ENCODE assay signal across 16 cellular contexts in the genomic region with DNA sequence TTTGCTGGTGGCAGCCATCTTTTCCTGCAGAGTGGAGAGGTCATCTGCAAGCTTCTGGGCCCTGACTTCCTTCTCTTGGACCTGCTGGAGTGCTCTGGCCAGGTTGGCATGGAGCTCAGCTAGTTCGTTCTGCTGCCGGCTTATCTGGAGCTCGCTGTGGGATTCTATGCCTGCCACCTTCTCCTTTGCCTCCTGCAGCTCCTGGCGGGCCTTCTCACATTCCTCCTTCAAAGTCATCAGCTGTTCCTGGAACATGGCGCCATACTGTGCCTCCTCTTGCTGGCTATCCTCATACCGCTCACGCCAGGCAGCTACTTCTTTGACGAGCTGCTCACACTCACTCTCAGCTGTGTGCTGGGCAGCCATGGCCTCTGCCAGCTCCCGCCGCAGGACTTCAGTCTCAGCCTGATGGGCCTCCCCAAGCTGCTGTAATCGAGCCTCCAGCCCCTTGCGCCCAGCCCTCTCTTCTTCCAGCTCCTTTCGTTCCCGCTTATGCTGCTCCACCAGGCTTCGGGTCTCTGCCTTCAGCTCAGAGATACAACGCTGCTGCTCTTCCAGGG. TPM values are rescaled to one million over a fixed set of nuclear protein-coding genes. Genes with fewer than 3 reads are reported as not detected.
DNase-seq lines count a peak whose midpoint lies in the region; ATAC-seq and TF ChIP-seq lines count a peak whose summit lies in the region.
"Had no signal": no experiment of that assay in that cellular context is flagged by ENCODE, and none has a peak within 500 bp of the region (broad histone marks: within the 10 kb centered on the region; RNA-seq: fewer than 3 reads in every experiment).

No MANE protein-coding gene starts in this region.

- H2AFZ ChIP-seq in HCT116 (ENCODE audit: low read depth, low read length, poor library complexity, severe bottlenecking) (no peak overlapping the region), neuronal stem cell (ENCODE audit: low read length) (no peak overlapping the region)
- H2AFZ ChIP-seq: neural progenitor cell had no signal

- RAD21 ChIA-PET in HCT116 (lab: Charles Lee; ENCODE audit: low non-redundant PET in 1 of 2, low total read pairs in 2 of 2, uncharacterized antibody in 2 of 2, unreplicated experiment in 2 of 2): no interaction called here

- H3K9me3 ChIP-seq in CD4-positive, alpha-beta T cell (ENCODE audit: control insufficient read depth, low read length): no peaks in the 10 kb centered on the region
- H3K9me3 ChIP-seq in HCT116 (ENCODE audit: control insufficient read depth in 1 of 2, insufficient read depth in 1 of 2, low read depth in 1 of 2, low read length in 2 of 2) (no peaks in the 10 kb centered on the region), neuronal stem cell (replicated peaks in 1 of 2; ENCODE audit: control insufficient read depth in 2 of 2, insufficient read depth in 1 of 2, low read depth in 1 of 2, low read length in 2 of 2) (no peaks in the 10 kb centered on the region)
- H3K9me3 ChIP-seq: ascending aorta, stomach had no signal

- no peaks in the 10 kb centered on the region for H4K20me1 ChIP-seq in HCT116 (ENCODE audit: insufficient read depth)

- H3K9me3 Mint-ChIP-seq in CD4-positive, alpha-beta T cell: no peaks in the 10 kb centered on the region
- H3K9me3 Mint-ChIP-seq in chondrocyte (ENCODE audit: low read depth): no peaks in the 10 kb centered on the region
- H3K9me3 Mint-ChIP-seq: activated B cell treated with CpG ODN at 0.5 μM for 24 hours; activated T-cell treated with anti-CD3 and anti-CD28 coated beads, Interleukin-2, amount 50 U/mL, for 4 hours; neural progenitor cell had no signal

- peaks cover 98% of the 10 kb centered on the region for H3K36me3 Mint-ChIP-seq in CD4-positive, alpha-beta T cell (ENCODE audit: low read depth)
- peaks cover 57% of the 10 kb centered on the region for H3K36me3 Mint-ChIP-seq in chondrocyte (ENCODE audit: low read depth)

- H3K9me2 ChIP-seq in HCT116 (ENCODE audit: insufficient read depth): no peaks in the 10 kb centered on the region

- H3K9ac ChIP-seq in HCT116 (ENCODE audit: low read length): no peak overlapping the region
- H3K9ac ChIP-seq in neuronal stem cell (ENCODE audit: low read depth, low read length, poor library complexity): no peak overlapping the region
- H3K9ac ChIP-seq: neural progenitor cell had no signal

- POLR2A ChIA-PET in CD4-positive, alpha-beta T cell (lab: Charles Lee): interaction anchor here (1.8 kb wide), 1 partner anchor 25 kb away, joined by 9 read pairs; no protein-coding TSS in a partner anchor
- POLR2A ChIA-PET in HCT116 (lab: Charles Lee): no interaction called here

- H4K8ac ChIP-seq in neuronal stem cell (ENCODE audit: low read depth, low read length): no peak overlapping the region

- no peak overlapping the region for H2BK15ac ChIP-seq in neuronal stem cell (ENCODE audit: low read length)

- TF ChIP-seq CTCF in CD4-positive, alpha-beta T cell (IDR thresholded peaks at IDR 0.05): no peak
- TF ChIP-seq CTCF in HCT116 (IDR thresholded peaks at IDR 0.05 in 2 of 3, conservative IDR thresholded peaks at IDR 0.05 in 1 of 3; ENCODE audit: borderline replicate concordance in 1 of 3, insufficient read depth in 1 of 3, low read depth in 2 of 3, low read length in 2 of 3) (no peak), chondrocyte (IDR thresholded peaks at IDR 0.05) (no peak)

- CTCF ChIA-PET in CD4-positive, alpha-beta T cell (lab: Charles Lee): no interaction called here
- CTCF ChIA-PET in HCT116 (lab: Charles Lee): interaction anchor here (1.3 kb wide), 1 partner anchor 10 kb away, joined by 7 read pairs; no protein-coding TSS in a partner anchor

- H3K27me3 ChIP-seq in CD4-positive, alpha-beta T cell (ENCODE audit: control insufficient read depth, insufficient read depth, low read length): no peaks in the 10 kb centered on the region
- H3K27me3 ChIP-seq in HCT116 (ENCODE audit: insufficient read depth, low read length) (no peaks in the 10 kb centered on the region), neuronal stem cell (ENCODE audit: control insufficient read depth in 3 of 3, insufficient read depth in 3 of 3, low read depth in 1 of 3, low read length in 3 of 3) (no peaks in the 10 kb centered on the region)
- H3K27me3 ChIP-seq: ascending aorta, foreskin keratinocyte, neural progenitor cell, stomach had no signal

- TF ChIP-seq RAD21 in HCT116 (IDR thresholded peaks at IDR 0.05; ENCODE audit: low read depth): no peak

- H3K4me2 ChIP-seq in HCT116 (ENCODE audit: low read length) (no peak overlapping the region), neuronal stem cell (ENCODE audit: insufficient read depth, low read length, poor library complexity, severe bottlenecking) (no peak overlapping the region)
- H3K4me2 ChIP-seq: neural progenitor cell had no signal

- H3K18ac ChIP-seq in neuronal stem cell (ENCODE audit: low read length): no peak overlapping the region

- H4K91ac ChIP-seq in neuronal stem cell (ENCODE audit: low read depth, low read length, poor library complexity): no peak overlapping the region

- peaks cover 59 to 72% of the 10 kb centered on the region in 2 experiments for H3K36me3 ChIP-seq in HCT116 (ENCODE audit: control insufficient read depth in 1 of 2, insufficient read depth in 2 of 2, low read length in 2 of 2)
- peaks cover 95 to 100% of the 10 kb centered on the region in 2 donors for H3K36me3 ChIP-seq in neuronal stem cell (replicated peaks in 1 of 2; ENCODE audit: control insufficient read depth in 2 of 2, insufficient read depth in 2 of 2, low read length in 2 of 2)
- H3K36me3 ChIP-seq: neural progenitor cell had no signal

- no peaks in the 10 kb centered on the region for H3K27me3 Mint-ChIP-seq in CD4-positive, alpha-beta T cell
- no peaks in the 10 kb centered on the region for H3K27me3 Mint-ChIP-seq in chondrocyte (ENCODE audit: low read depth)
- H3K27me3 Mint-ChIP-seq: activated B cell treated with CpG ODN at 0.5 μM for 24 hours had no signal

- intact Hi-C loops in CD4-positive, alpha-beta T cell (cut with DNase I, micrococcal nuclease): no loop called here
- intact Hi-C loops in HCT116 (cut with micrococcal nuclease): no loop called here

- H3K27ac Mint-ChIP-seq in CD4-positive, alpha-beta T cell: peak overlapping the region; percentile 17
- peak overlapping the region; percentile 66 for H3K27ac Mint-ChIP-seq in chondrocyte (ENCODE audit: unreplicated experiment)
- H3K27ac Mint-ChIP-seq: neural progenitor cell had no signal

- H3K23ac ChIP-seq in neuronal stem cell (ENCODE audit: low read depth, low read length, poor library complexity): peak overlapping the region; percentile 51

- H2BK5ac ChIP-seq in neuronal stem cell (ENCODE audit: low read length): no peak overlapping the region

- no peak overlapping the region for H2BK120ac ChIP-seq in neuronal stem cell (ENCODE audit: low read depth, low read length)

- no peak overlapping the region for H3K4me3 Mint-ChIP-seq in CD4-positive, alpha-beta T cell
- H3K4me3 Mint-ChIP-seq in chondrocyte (ENCODE audit: unreplicated experiment): no peak overlapping the region
- H3K4me3 Mint-ChIP-seq: activated B cell treated with CpG ODN at 0.5 μM for 24 hours; activated T-cell treated with anti-CD3 and anti-CD28 coated beads, Interleukin-2, amount 50 U/mL, for 4 hours; neural progenitor cell had no signal

- H3K4ac ChIP-seq in neuronal stem cell (ENCODE audit: low read length): no peak overlapping the region

- H3K14ac ChIP-seq in neuronal stem cell (ENCODE audit: low read length): no peak overlapping the region

- H3K4me1 Mint-ChIP-seq in CD4-positive, alpha-beta T cell (ENCODE audit: low read depth): peaks cover 6% of the 10 kb centered on the region
- peaks cover 8% of the 10 kb centered on the region for H3K4me1 Mint-ChIP-seq in chondrocyte (ENCODE audit: low read depth)
- H3K4me1 Mint-ChIP-seq: activated B cell treated with CpG ODN at 0.5 μM for 24 hours, neural progenitor cell had no signal

- no peak overlapping the region for H2BK12ac ChIP-seq in neuronal stem cell (ENCODE audit: low read length)

- H3K4me1 ChIP-seq in HCT116 (ENCODE audit: control insufficient read depth in 1 of 2, insufficient read depth in 2 of 2, low read length in 2 of 2): no peaks in the 10 kb centered on the region
- no peaks in the 10 kb centered on the region for H3K4me1 ChIP-seq in neuronal stem cell (ENCODE audit: control insufficient read depth in 2 of 2, insufficient read depth in 1 of 2, low read depth in 1 of 2, low read length in 2 of 2)
- H3K4me1 ChIP-seq: foreskin keratinocyte, neural progenitor cell had no signal

- no peaks in the 10 kb centered on the region for H3K79me2 ChIP-seq in HCT116 (ENCODE audit: insufficient read depth, low read length)

- BruUV-seq in HCT116 (replicated peaks; lab: Mats Ljungman, UMichigan): TSS peak; percentile 49

- H3K79me1 ChIP-seq in neuronal stem cell (ENCODE audit: low read depth, low read length): peaks cover 9% of the 10 kb centered on the region

- DNase-seq in CD4-positive, alpha-beta T cell: no peak
- no peak for DNase-seq in HCT116 (ENCODE audit: low read depth, low spot score)
- no peak for DNase-seq in chondrocyte (ENCODE audit: low spot score)
- DNase-seq in neuronal stem cell (ENCODE audit: low spot score): no peak
- no peak for DNase-seq in nucleus accumbens (lab: John Stamatoyannopoulos, UW)
- DNase-seq in epidermal melanocyte (ENCODE audit: insufficient read length, low spot score): no peak
- no peak for DNase-seq in central memory CD4-positive, alpha-beta T cell
- DNase-seq: activated B cell treated with CpG ODN at 0.5 μM for 24 hours; activated T-cell treated with anti-CD3 and anti-CD28 coated beads, Interleukin-2, amount 50 U/mL, for 4 hours; effector memory CD4-positive, alpha-beta T cell; foreskin keratinocyte; NCI-H2029 treated with DMSO at 0.1 percent for 48 hours; stomach had no signal

- no peak overlapping the region for H3K27ac ChIP-seq in CD4-positive, alpha-beta T cell (ENCODE audit: low read depth, low read length)
- H3K27ac ChIP-seq in HCT116 (ENCODE audit: low read depth, low read length) (no peak overlapping the region), neuronal stem cell (replicated peaks; ENCODE audit: low read length) (no peak overlapping the region)
- H3K27ac ChIP-seq: foreskin keratinocyte, neural progenitor cell had no signal

- WGBS in neuronal stem cell (ENCODE audit: extremely low coverage in 2 of 2, insufficient read length in 2 of 2, insufficient replicate concordance in 1 of 2), 2 donors: no CpG with 5 or more reads among the region's 16 CpGs

- H3K4me3 ChIP-seq in HCT116 (replicated peaks in 1 of 2; ENCODE audit: low read depth in 1 of 2, low read length in 2 of 2): no peak overlapping the region
- no peak overlapping the region for H3K4me3 ChIP-seq in neuronal stem cell (ENCODE audit: low read length in 2 of 2)
- H3K4me3 ChIP-seq: neural progenitor cell, stomach had no signal

- ATAC-seq in CD4-positive, alpha-beta T cell (ENCODE audit: poor library complexity): no peak
- ATAC-seq in HCT116 (no peak), GM21737 (IDR thresholded peaks at IDR 0.05; ENCODE audit: unreplicated experiment) (no peak)
- ATAC-seq: activated T-cell treated with anti-CD3 and anti-CD28 coated beads, Interleukin-2, amount 50 U/mL, for 4 hours; foreskin keratinocyte had no signal

- H2AK5ac ChIP-seq in neuronal stem cell (ENCODE audit: low read depth, low read length): no peak overlapping the region

- no peak for TF ChIP-seq POLR2A in HCT116 (IDR thresholded peaks at IDR 0.05; ENCODE audit: borderline replicate concordance, extremely low read depth, insufficient read depth, insufficient read length)

RNA-seq across cellular contexts. Expression of a gene that starts 16.1 kb away (rescaled TPM):
- 10 to 100 TPM; 14.7 to 16.8 TPM for total RNA-seq in CD4-positive, alpha-beta T cell
- 9.8 TPM for total RNA-seq in HCT116 (2021; ENCODE audit: unreplicated experiment)
- polyA plus RNA-seq in HCT116 (2012): 6.2 and 6.5 TPM in 2 replicates
- 9.6 to 16.2 TPM (median 11.4 TPM) in 3 replicates for total RNA-seq in chondrocyte
- 7.6 TPM for polyA plus RNA-seq in neuronal stem cell (2013, experiment 1 of 2)
- 7.4 TPM for polyA plus RNA-seq in neuronal stem cell (2013, experiment 2 of 2)
